In genomic region chr17:13374203-13375143, GRCh38 we compare ENCODE assay signal across 30 cellular contexts.
DNase-seq lines count a peak whose midpoint lies in the region; ATAC-seq, FAIRE-seq and TF ChIP-seq lines count a peak whose summit lies in the region.
"Had no signal": no experiment of that assay in that cellular context is flagged by ENCODE, and none has a peak within 500 bp of the region (broad histone marks: within the 10 kb centered on the region; RNA-seq: fewer than 3 reads in every experiment).

No MANE protein-coding gene starts in this region.

- TF ChIP-seq CTCF in HepG2 (CRISPR knock-in tag; IDR thresholded peaks at IDR 0.05) (no peak), right lobe of liver (IDR thresholded peaks at IDR 0.05) (no peak), GM13977 (IDR thresholded peaks at IDR 0.05; ENCODE audit: extremely low read depth, insufficient read depth, missing control alignments) (no peak)

- DNase-seq in HepG2 (ENCODE audit: low spot score): no peak
- DNase-seq in right lobe of liver: no peak
- peak; percentile 26 for DNase-seq in dedifferentiated amniotic fluid mesenchymal stem cell (ENCODE audit: extremely low spot score)
- peak; percentile 64 for DNase-seq in medulla oblongata (ENCODE audit: extremely low spot score)
- DNase-seq in activated CD4-positive, alpha-beta T cell treated with anti-CD3 and anti-CD28 coated beads for 48 hours: no peak
- DNase-seq in cerebellar nuclear complex (lab: John Stamatoyannopoulos, UW): no peak
- no peak for DNase-seq in GM13977 (ENCODE audit: low spot score)
- DNase-seq: 8988T; activated CD4-positive, alpha-beta memory T cell treated with anti-CD3 and anti-CD28 coated beads for 36 hours; activated CD4-positive, CD25-positive, alpha-beta regulatory T cell treated with anti-CD3 and anti-CD28 coated beads, Interleukin-2, amount 50 U/mL, for 72 hours; activated naive CD4-positive, alpha-beta T cell; activated naive CD8-positive, alpha-beta T cell treated with anti-CD3 and anti-CD28 coated beads, Interleukin-2, amount 50 U/mL, for 24 hours; brain microvascular endothelial cell; CD4-positive, alpha-beta T cell; DND-41; effector CD4-positive, alpha-beta T cell; glutamatergic neuron; H7; left ventricle myocardium superior; natural killer cell; NCI-H1092 treated with DMSO at 0.1 percent for 48 hours; NCI-H1930; NCI-H524 treated with DMSO at 0.1 percent for 48 hours; T-helper 2 cell; upper lobe of left lung had no signal

- 35% methylated on average over 9 of the region's 9 CpGs for WGBS in HepG2 (ENCODE audit: low lambda C conversion rate)
- WGBS in right lobe of liver (ENCODE audit: insufficient coverage, low coverage, low lambda C conversion rate, missing lambda C conversion rate): 64% methylated on average over 9 of the region's 9 CpGs

- no TSS peak for BruUV-seq in HepG2 (replicated peaks; lab: Mats Ljungman, UMichigan)

- no peak overlapping the region for H3K4me2 ChIP-seq in HepG2 (ENCODE audit: low read depth, low read length)

- H3K9ac ChIP-seq in HepG2 (ENCODE audit: insufficient read depth, low read depth, low read length): no peak overlapping the region

- ATAC-seq in HepG2 (no peak), right lobe of liver (no peak), GM21529 (IDR thresholded peaks at IDR 0.05; ENCODE audit: unreplicated experiment) (no peak)
- ATAC-seq: activated naive CD8-positive, alpha-beta T cell treated with anti-CD3 and anti-CD28 coated beads, Interleukin-2, amount 50 U/mL, for 24 hours; left ventricle myocardium superior; natural killer cell; stimulated activated memory B cell treated with anti-CD40 and anti-IgM and Interleukin-4, amounts not matched to agents 10 μg/mL and 1 μg/mL and 100 μg/mL, for 72 hours had no signal

- CTCF ChIA-PET in HepG2 (lab: Yijun Ruan, JAX; ENCODE audit: low intra/inter-chr PET ratio, low total read pairs): no interaction called here

- H3K4me1 ChIP-seq in HepG2 (ENCODE audit: insufficient read depth, low read length) (no peaks in the 10 kb centered on the region), right lobe of liver (no peaks in the 10 kb centered on the region)
- H3K4me1 ChIP-seq: upper lobe of left lung had no signal

- POLR2A ChIA-PET in HepG2 (lab: Yijun Ruan, JAX): no interaction called here

- TF ChIP-seq POLR2A in HepG2 (IDR thresholded peaks at IDR 0.05; ENCODE audit: insufficient read depth in 1 of 2, low read depth in 2 of 2, low read length in 2 of 2) (no peak), right lobe of liver (IDR thresholded peaks at IDR 0.05) (no peak)

- no peak for TF ChIP-seq EP300 in HepG2 (IDR thresholded peaks at IDR 0.05; ENCODE audit: low read depth in 2 of 2, low read length in 2 of 2)
- no peak for TF ChIP-seq EP300 in HepG2 (CRISPR knock-in tag; IDR thresholded peaks at IDR 0.05; ENCODE audit: borderline replicate concordance)

- H3K79me2 ChIP-seq in HepG2 (ENCODE audit: insufficient read depth, low read length): no peaks in the 10 kb centered on the region

- H3K4me3 ChIP-seq in HepG2 (replicated peaks in 1 of 3; ENCODE audit: insufficient read depth in 1 of 3, low read depth in 2 of 3, low read length in 3 of 3): no peak overlapping the region
- no peak overlapping the region for H3K4me3 ChIP-seq in right lobe of liver
- H3K4me3 ChIP-seq: upper lobe of left lung had no signal

- H3K27ac ChIP-seq in HepG2 (ENCODE audit: extremely low read length, insufficient read depth, low read length) (no peak overlapping the region), right lobe of liver (no peak overlapping the region)
- H3K27ac ChIP-seq: brain microvascular endothelial cell, upper lobe of left lung had no signal

- TF ChIP-seq RAD21 in HepG2 (CRISPR knock-in tag; IDR thresholded peaks at IDR 0.05): no peak

- in situ Hi-C loops in HepG2 (cut with HindIII; ENCODE audit: extremely low pct_ligation_motif_present, low pct_unique_long_range_greater_than_20kb): no loop called here
- in situ Hi-C loops in GM13977 (cut with MboI; ENCODE audit: low pct_unique_long_range_greater_than_20kb, low sequenced_read_pairs, unreplicated experiment): no loop called here

- intact Hi-C loops in HepG2 (cut with micrococcal nuclease; ENCODE audit: unreplicated experiment) (no loop called here), right lobe of liver (cut with DNase I) (no loop called here)

- no peaks in the 10 kb centered on the region for H3K36me3 ChIP-seq in HepG2 (replicated peaks in 1 of 2; ENCODE audit: control insufficient read depth in 1 of 2, insufficient read depth in 2 of 2, low read length in 2 of 2)
- no peaks in the 10 kb centered on the region for H3K36me3 ChIP-seq in right lobe of liver
- H3K36me3 ChIP-seq: brain microvascular endothelial cell, upper lobe of left lung had no signal

- no peaks in the 10 kb centered on the region for H3K9me3 ChIP-seq in HepG2 (ENCODE audit: low read length)
- no peaks in the 10 kb centered on the region for H3K9me3 ChIP-seq in right lobe of liver
- H3K9me3 ChIP-seq: upper lobe of left lung had no signal

- H4K20me1 ChIP-seq in HepG2 (ENCODE audit: insufficient read depth, low read length): no peaks in the 10 kb centered on the region

- H3K27me3 ChIP-seq in HepG2 (ENCODE audit: control insufficient read depth in 1 of 2, insufficient read depth in 2 of 2, low read length in 2 of 2) (no peaks in the 10 kb centered on the region), right lobe of liver (no peaks in the 10 kb centered on the region)
- H3K27me3 ChIP-seq: brain microvascular endothelial cell, upper lobe of left lung had no signal

- H2AFZ ChIP-seq in HepG2 (ENCODE audit: low read length): no peak overlapping the region

- no peak for FAIRE-seq in HepG2 (lab: Jason Lieb, UNC)
- FAIRE-seq: colon, D721Med, keratinocyte had no signal

TF ChIP-seq in HepG2, 621 proteins besides CTCF, POLR2A, EP300 and RAD21:
- TF ChIP-seq ZFP36 (IDR thresholded peaks at IDR 0.05; ENCODE audit: borderline replicate concordance, low read depth, low read length, partially characterized antibody) (no peak), THYN1 (CRISPR knock-in tag; IDR thresholded peaks at IDR 0.05; ENCODE audit: borderline replicate concordance, low read depth) (no peak), NFE2L2 (IDR thresholded peaks at IDR 0.05; ENCODE audit: low read length) (peak; percentile 69), SAFB2 (CRISPR knock-in tag; IDR thresholded peaks at IDR 0.05; ENCODE audit: borderline replicate concordance, low read depth) (no peak), ARNTL (CRISPR knock-in tag; IDR thresholded peaks at IDR 0.05) (no peak), MAFK (conservative IDR thresholded peaks at IDR 0.05 in 1 of 2, IDR thresholded peaks at IDR 0.05 in 1 of 2; ENCODE audit: low read length in 2 of 2) (0 out of 4 replicates have a peak, but pooled peaks of 1 of the 2 experiments have one; percentile 12), TCF7L2 (IDR thresholded peaks at IDR 0.05; ENCODE audit: low read depth, low read length) (no peak)

Comparison
In these comparisons a context has a peak if more than half of its experiments do, and no peak if none do; other contexts are left out.
1. DNase-seq: peak in dedifferentiated amniotic fluid mesenchymal stem cell (single experiment) and medulla oblongata (single experiment); none in HepG2 (single experiment), right lobe of liver (0 of 3), activated CD4-positive, alpha-beta T cell treated with anti-CD3 and anti-CD28 coated beads for 48 hours (single experiment), cerebellar nuclear complex (0 of 2) and GM13977 (single experiment).